8 cellular contexts compared by ENCODE assay signal in genomic region chr20:2006452-2007381, GRCh38. TPM values are rescaled to one million over a fixed set of nuclear protein-coding genes. Genes with fewer than 3 reads are reported as not detected.
DNase-seq lines count a peak whose midpoint lies in the region; ATAC-seq lines count a peak whose summit lies in the region.

No MANE protein-coding gene starts in this region.

- CTCF ChIA-PET in activated CD4-positive, alpha-beta memory T cell treated with anti-CD3 and anti-CD28 coated beads for 36 hours (lab: Charles Lee), result interaction anchor here (0.6 to 6.1 kb wide), 18 partner anchors 14 to 230 kb away, joined by 3 to 94 read pairs (median 3); partner anchors contain the start of gene STK35

- H3K27me3 Mint-ChIP-seq in activated CD4-positive, alpha-beta memory T cell treated with anti-CD3 and anti-CD28 coated beads for 36 hours, result peaks cover 28% of the 10 kb centered on the region

- intact Hi-C loops in activated CD4-positive, alpha-beta memory T cell treated with anti-CD3 and anti-CD28 coated beads for 36 hours (cut with micrococcal nuclease), result loop anchor here (1.0 kb wide), 1 partner anchor 166 kb away; no protein-coding TSS in a partner anchor
- intact Hi-C loops in head of caudate nucleus (cut with DNase I), result no loop called here

- H3K4me1 Mint-ChIP-seq in activated CD4-positive, alpha-beta memory T cell treated with anti-CD3 and anti-CD28 coated beads for 36 hours (ENCODE audit: low read depth), result no peaks in the 10 kb centered on the region

- no peaks in the 10 kb centered on the region for H3K36me3 Mint-ChIP-seq in activated CD4-positive, alpha-beta memory T cell treated with anti-CD3 and anti-CD28 coated beads for 36 hours

- no peak for ATAC-seq in HG02885 (IDR thresholded peaks at IDR 0.05; ENCODE audit: poor library complexity, unreplicated experiment)

- no peak overlapping the region for H3K4me3 Mint-ChIP-seq in activated CD4-positive, alpha-beta memory T cell treated with anti-CD3 and anti-CD28 coated beads for 36 hours

- POLR2A ChIA-PET in activated CD4-positive, alpha-beta memory T cell treated with anti-CD3 and anti-CD28 coated beads for 36 hours (lab: Charles Lee), result no interaction called here

- no peaks in the 10 kb centered on the region for H3K9me3 Mint-ChIP-seq in activated CD4-positive, alpha-beta memory T cell treated with anti-CD3 and anti-CD28 coated beads for 36 hours

- DNase-seq in activated T-cell treated with anti-CD3 and anti-CD28 coated beads for 48 hours (ENCODE audit: low read depth), result peak; percentile 7
- no peak for DNase-seq in activated T-cell treated with anti-CD3 and anti-CD28 coated beads, Interleukin-2, amount 50 U/mL, for 1 hour
- DNase-seq in M059J (ENCODE audit: low read depth), result peak; percentile 33
- DNase-seq in activated CD4-positive, alpha-beta memory T cell treated with anti-CD3 and anti-CD28 coated beads for 36 hours, result peak; percentile 39
- DNase-seq in head of caudate nucleus, result peak in 26 of 42 donors; percentile 12 to 71 (median 37)
- peak; percentile 4 to 12 for DNase-seq in stimulated activated CD4-positive, alpha-beta T cell treated with anti-CD3 and anti-CD28 coated beads, Interleukin-1b, Interleukin-23, amount 100 ng/mL, for 4 hours (ENCODE audit: low read depth in 2 of 2)
- no peak for DNase-seq in middle frontal gyrus (ENCODE audit: extremely low spot score, low spot score)

- H3K27ac Mint-ChIP-seq in activated CD4-positive, alpha-beta memory T cell treated with anti-CD3 and anti-CD28 coated beads for 36 hours, result no peak overlapping the region

RNA-seq across cellular contexts. Expression of gene PDYN, which starts 12.9 kb away (rescaled TPM):
- not detected in 2 replicates for total RNA-seq in M059J (2014; rRNA removed; shearing (Covaris generic))
- total RNA-seq in activated CD4-positive, alpha-beta memory T cell treated with anti-CD3 and anti-CD28 coated beads for 36 hours, result not detected

Comparison
In these comparisons a context has a peak if more than half of its experiments do, and no peak if none do; other contexts are left out.
1. DNase-seq: peak in activated T-cell treated with anti-CD3 and anti-CD28 coated beads for 48 hours (single experiment), M059J (single experiment), activated CD4-positive, alpha-beta memory T cell treated with anti-CD3 and anti-CD28 coated beads for 36 hours (single experiment), head of caudate nucleus (26 of 42) and stimulated activated CD4-positive, alpha-beta T cell treated with anti-CD3 and anti-CD28 coated beads, Interleukin-1b, Interleukin-23, amount 100 ng/mL, for 4 hours (2 of 2); none in activated T-cell treated with anti-CD3 and anti-CD28 coated beads, Interleukin-2, amount 50 U/mL, for 1 hour (single experiment) and middle frontal gyrus (single experiment).